ENCODE assay signal across 19 cellular contexts in genomic region chr11:73149105-73149504, GRCh38. TPM values are rescaled to one million over a fixed set of nuclear protein-coding genes. Genes with fewer than 3 reads are reported as not detected.
DNase-seq lines count a peak whose midpoint lies in the region; ATAC-seq, FAIRE-seq and TF ChIP-seq lines count a peak whose summit lies in the region.
"Had no signal": no experiment of that assay in that cellular context is flagged by ENCODE, and none has a peak within 500 bp of the region (broad histone marks: within the 10 kb centered on the region; RNA-seq: fewer than 3 reads in every experiment).

No MANE protein-coding gene starts in this region.

- peak overlapping the region; percentile 41 for H3K27ac ChIP-seq in Karpas-422 (ENCODE audit: low read length)
- H3K27ac ChIP-seq in GM12878 (ENCODE audit: control insufficient read depth, insufficient read depth): peak overlapping the region; percentile 80
- no peak overlapping the region for H3K27ac ChIP-seq in smooth muscle cell (ENCODE audit: low read depth)
- H3K27ac ChIP-seq: brain microvascular endothelial cell, colonic mucosa had no signal

- H2AFZ ChIP-seq in Karpas-422 (ENCODE audit: low read length) (no peak overlapping the region), GM12878 (ENCODE audit: control insufficient read depth, low read depth, low read length) (no peak overlapping the region), smooth muscle cell (ENCODE audit: low read depth) (no peak overlapping the region)

- ATAC-seq in GM12878 (no peak), HG02973 (IDR thresholded peaks at IDR 0.05; ENCODE audit: unreplicated experiment) (no peak), GM18873 (IDR thresholded peaks at IDR 0.05; ENCODE audit: low FRiP score, unreplicated experiment) (no peak)

- no peaks in the 10 kb centered on the region for H3K27me3 ChIP-seq in Karpas-422 (ENCODE audit: low read length)
- H3K27me3 ChIP-seq in GM12878 (replicated peaks in 1 of 2; ENCODE audit: control insufficient read depth in 2 of 2, insufficient read depth in 2 of 2, low read length in 1 of 2): no peaks in the 10 kb centered on the region
- H3K27me3 ChIP-seq in smooth muscle cell (ENCODE audit: low read depth): no peaks in the 10 kb centered on the region
- H3K27me3 ChIP-seq: brain microvascular endothelial cell, colonic mucosa, stomach, upper lobe of left lung had no signal

- no peak for TF ChIP-seq RAD21 in GM12878 (IDR thresholded peaks at IDR 0.05; ENCODE audit: insufficient read depth, low read depth, low read length)

- intact Hi-C loops in GM12878 (cut with micrococcal nuclease; ENCODE audit: unreplicated experiment): no loop called here

- RAD21 ChIA-PET in GM12878 (lab: Charles Lee; ENCODE audit: unreplicated experiment): interaction anchor here (0.6 to 22.1 kb wide), 5 partner anchors 9 to 186 kb away, joined by 3 to 441 read pairs (median 3); no protein-coding TSS in a partner anchor

- TF ChIP-seq POLR2A in GM12878 (IDR thresholded peaks at IDR 0.05; ENCODE audit: low read depth, low read length): no peak

- in situ Hi-C loops in GM12878 (cut with MboI): no loop called here

- POLR2A ChIA-PET in GM12878 (lab: Charles Lee): interaction anchor here (0.7 to 18.6 kb wide), 3 partner anchors 12 to 234 kb away, joined by 3 to 384 read pairs (median 7); no protein-coding TSS in a partner anchor

- no peak for TF ChIP-seq EP300 in GM12878 (IDR thresholded peaks at IDR 0.05; ENCODE audit: borderline replicate concordance in 1 of 2, control insufficient read depth in 1 of 2, low read depth in 2 of 2, low read length in 2 of 2)

- H3K4me1 ChIP-seq in Karpas-422 (ENCODE audit: low read length): peaks cover 90% of the 10 kb centered on the region
- H3K4me1 ChIP-seq in GM12878 (ENCODE audit: control insufficient read depth, insufficient read depth, low read length): peaks cover 85% of the 10 kb centered on the region
- H3K4me1 ChIP-seq in smooth muscle cell (ENCODE audit: low read depth): no peaks in the 10 kb centered on the region
- H3K4me1 ChIP-seq: colonic mucosa, HAP-1 had no signal

- CTCF ChIA-PET in GM12878 (lab: Yijun Ruan, JAX): interaction anchor here (1.3 to 5.7 kb wide), 4 partner anchors 11 to 101 kb away, joined by 3 to 77 read pairs (median 6); no protein-coding TSS in a partner anchor

- no peak for TF ChIP-seq CTCF in GM12878 (IDR thresholded peaks at IDR 0.05 in 2 of 3, conservative IDR thresholded peaks at IDR 0.05 in 1 of 3; ENCODE audit: control insufficient read depth in 2 of 3, extremely low read depth in 1 of 3, insufficient read depth in 1 of 3, low read depth in 3 of 3, low read length in 3 of 3)
- no peak for TF ChIP-seq CTCF in smooth muscle cell (IDR thresholded peaks at IDR 0.05; ENCODE audit: borderline replicate concordance, insufficient read depth, poor library complexity, severe bottlenecking)

- DNase-seq in Karpas-422: no peak
- DNase-seq in GM12878 (ENCODE audit: low read depth, low spot score): no peak
- DNase-seq in hepatic stellate cell (ENCODE audit: low spot score): peak; percentile 60
- no peak for DNase-seq in smooth muscle cell (lab: John Stamatoyannopoulos, UW; ENCODE audit: unreplicated experiment)
- no peak for DNase-seq in activated CD4-positive, CD25-positive, alpha-beta regulatory T cell treated with anti-CD3 and anti-CD28 coated beads, Interleukin-2, amount 50 U/mL, for 72 hours
- no peak for DNase-seq in nucleus accumbens (lab: John Stamatoyannopoulos, UW)
- DNase-seq: activated CD4-positive, alpha-beta T cell treated with anti-CD3 and anti-CD28 coated beads for 48 hours; activated naive CD8-positive, alpha-beta T cell treated with anti-CD3 and anti-CD28 coated beads, Interleukin-2, amount 10 ng/mL, durations not matched to agents 7 days and 5 days; brain microvascular endothelial cell; colonic mucosa; DMS79; NCI-H526; stimulated activated CD4-positive, alpha-beta T cell treated with anti-CD3 and anti-CD28 coated beads, Interleukin-2, amount 100 ng/mL, for 48 hours; stomach; upper lobe of left lung had no signal

- no peaks in the 10 kb centered on the region for H3K9me2 ChIP-seq in Karpas-422 (replicated peaks; ENCODE audit: insufficient read depth, low read length)

- no peak overlapping the region for H3K4me3 ChIP-seq in Karpas-422 (ENCODE audit: low read length)
- no peak overlapping the region for H3K4me3 ChIP-seq in GM12878
- no peak overlapping the region for H3K4me3 ChIP-seq in smooth muscle cell
- H3K4me3 ChIP-seq: colonic mucosa, HAP-1, stomach, upper lobe of left lung had no signal

- FAIRE-seq in GM12878 (lab: Jason Lieb, UNC): no peak
- FAIRE-seq: endometrium had no signal

- H3K9ac ChIP-seq in Karpas-422 (ENCODE audit: low read length): peak overlapping the region; percentile 16; the same call in 1 of the 2 replicates
- no peak overlapping the region for H3K9ac ChIP-seq in GM12878 (ENCODE audit: control insufficient read depth, insufficient read depth, low read length)
- H3K9ac ChIP-seq in smooth muscle cell (ENCODE audit: low read depth): no peak overlapping the region

- H3K79me2 ChIP-seq in Karpas-422 (ENCODE audit: low read length): no peaks in the 10 kb centered on the region
- no peaks in the 10 kb centered on the region for H3K79me2 ChIP-seq in GM12878 (ENCODE audit: control insufficient read depth, insufficient read depth, low read length)
- no peaks in the 10 kb centered on the region for H3K79me2 ChIP-seq in smooth muscle cell (ENCODE audit: low read depth)

- H3K36me3 ChIP-seq in Karpas-422 (ENCODE audit: insufficient read depth, low read length) (no peaks in the 10 kb centered on the region; the same call in 1 of the 2 replicates), GM12878 (ENCODE audit: control insufficient read depth in 2 of 2, insufficient read depth in 2 of 2, low read length in 1 of 2) (no peaks in the 10 kb centered on the region), smooth muscle cell (ENCODE audit: low read depth) (no peaks in the 10 kb centered on the region)
- H3K36me3 ChIP-seq: brain microvascular endothelial cell, colonic mucosa, HAP-1, stomach, upper lobe of left lung had no signal

- SMC1A ChIA-PET in GM12878 (lab: Charles Lee; ENCODE audit: uncharacterized antibody, unreplicated experiment): interaction anchor here (37.3 kb wide), 1 partner anchor 20 kb away, joined by 926 read pairs; no protein-coding TSS in a partner anchor

- H3K9me3 ChIP-seq in Karpas-422 (ENCODE audit: low read length) (no peaks in the 10 kb centered on the region), GM12878 (replicated peaks; ENCODE audit: control insufficient read depth, insufficient read depth, low read length) (no peaks in the 10 kb centered on the region), smooth muscle cell (replicated peaks; ENCODE audit: low read depth) (no peaks in the 10 kb centered on the region)
- H3K9me3 ChIP-seq: colonic mucosa, HAP-1, stomach, upper lobe of left lung had no signal

- no TSS peak for BruUV-seq in GM12878 (replicated peaks; lab: Mats Ljungman, UMichigan)

- 63% methylated on average over 2 of the region's 2 CpGs for WGBS in GM12878 (ENCODE audit: insufficient coverage, insufficient replicate concordance, low lambda C conversion rate, missing lambda C conversion rate)
- 34% methylated on average over 2 of the region's 2 CpGs for WGBS in smooth muscle cell (ENCODE audit: low lambda C conversion rate)

- peak overlapping the region; percentile 26 for H3K4me2 ChIP-seq in Karpas-422 (ENCODE audit: low read depth, low read length, poor library complexity, severe bottlenecking)
- H3K4me2 ChIP-seq in GM12878 (ENCODE audit: control insufficient read depth, insufficient read depth): peak overlapping the region; percentile 7
- peak overlapping the region; percentile 29 for H3K4me2 ChIP-seq in smooth muscle cell

- no peaks in the 10 kb centered on the region for H3F3A ChIP-seq in smooth muscle cell (ENCODE audit: low read depth)

- H4K20me1 ChIP-seq in Karpas-422 (ENCODE audit: insufficient read depth, low read depth, low read length): no peaks in the 10 kb centered on the region
- no peaks in the 10 kb centered on the region for H4K20me1 ChIP-seq in GM12878 (ENCODE audit: control insufficient read depth, insufficient read depth)
- H4K20me1 ChIP-seq in smooth muscle cell (ENCODE audit: low read depth): no peaks in the 10 kb centered on the region

TF ChIP-seq in GM12878, 131 proteins besides CTCF, POLR2A, EP300 and RAD21 (continues in another document):
- no peak for TF ChIP-seq IRF4 (IDR thresholded peaks at IDR 0.05; ENCODE audit: low read depth, low read length)

RNA-seq across cellular contexts. Expression of gene FCHSD2, which starts 7.0 kb away (rescaled TPM):
- 41.1 and 48.2 TPM in 2 replicates for total RNA-seq in Karpas-422 (2014; rRNA removed; shearing (Covaris generic); ENCODE audit: low replicate concordance)
- 80.2 and 85.2 TPM in 2 replicates for total RNA-seq in GM12878 (2013; cell fraction: nucleolus; rRNA removed)
- total RNA-seq in GM12878 (2014; rRNA removed) (19.5 and 21.1 TPM in 2 replicates), GM12878 (2014; rRNA removed; fragmentation: Illumina TruSeq; extraction: Trizol) (39.2 and 42.5 TPM in 2 replicates), GM12878 (2021) (82.8 and 89.8 TPM in 2 replicates), smooth muscle cell (14.6 and 18.3 TPM in 2 replicates)
- 26.8 TPM for polyA plus RNA-seq in GM12878 (2011; ENCODE audit: low read depth)
- polyA plus RNA-seq in GM12878 (2011; rRNA removed) (52.7 and 68.3 TPM in 2 replicates), GM12878 (2014; fragmentation: Illumina TruSeq; extraction: Trizol) (62.4 and 70.9 TPM in 2 replicates), GM12878 (2014; fragmentation: Nextera tagmentation; extraction: Ambion mirVana) (10 to 100 TPM; 13.2 to 15.4 TPM), GM12878 (2014; rRNA removed) (43.0 and 44.6 TPM in 2 replicates), GM12878 (2016; fragmentation: Nextera tagmentation; extraction: Ambion mirVana) (10 to 100 TPM; 58.7 to 68.4 TPM), smooth muscle cell (18.8 and 24.3 TPM in 2 replicates)
- polyA plus RNA-seq in GM12878 (2011; cell fraction: cytosol; rRNA removed): 34.0 and 36.1 TPM in 2 replicates
- polyA plus RNA-seq in GM12878 (2011; cell fraction: nucleus; rRNA removed): 55.8 and 56.5 TPM in 2 replicates
- 27.1 and 40.7 TPM in 2 replicates for polyA plus RNA-seq in GM12878 (2012)
- polyA minus RNA-seq in GM12878 (2011; rRNA and poly(A)+ RNA removed): 46.8 and 48.8 TPM in 2 replicates
- polyA minus RNA-seq in GM12878 (2011; cell fraction: cytosol; rRNA and poly(A)+ RNA removed): 30.5 and 31.3 TPM in 2 replicates
- polyA minus RNA-seq in GM12878 (2011; cell fraction: nucleus; rRNA and poly(A)+ RNA removed): 36.1 and 52.3 TPM in 2 replicates
